12 cellular contexts compared by ENCODE assay signal in genomic region chr11:1881442-1882264, GRCh38. TPM values are rescaled to one million over a fixed set of nuclear protein-coding genes. Genes with fewer than 3 reads are reported as not detected.
A peak's percentile ranks its signal among the peaks of the same experiment; 100 is the strongest.
DNase-seq lines count a peak whose midpoint lies in the region; ATAC-seq, FAIRE-seq and TF ChIP-seq lines count a peak whose summit lies in the region.
"Had no signal": no experiment of that assay in that cellular context is flagged by ENCODE, and none has a peak within 500 bp of the region (broad histone marks: within the 10 kb centered on the region; RNA-seq: fewer than 3 reads in every experiment).

No MANE protein-coding gene starts in this region.

- H3K9ac ChIP-seq in Karpas-422 (ENCODE audit: low read length) = no peak overlapping the region

- no peak for FAIRE-seq in GM12891 (lab: Jason Lieb, UNC)

- no peak overlapping the region for H2AFZ ChIP-seq in Karpas-422 (ENCODE audit: low read length)

- no peak for TF ChIP-seq CTCF in gastrocnemius medialis (IDR thresholded peaks at IDR 0.05 in 4 of 5, conservative IDR thresholded peaks at IDR 0.05 in 1 of 5)

- H3K4me3 ChIP-seq in Karpas-422 (ENCODE audit: low read length) (no peak overlapping the region), gastrocnemius medialis (no peak overlapping the region)
- H3K4me3 ChIP-seq: SJSA1 had no signal

- intact Hi-C loops in Right ventricle myocardium inferior (cut with DNase I) = loop anchor here (2.0 to 5.0 kb wide), 4 partner anchors 36 to 269 kb away; partner anchors contain the start of genes IGF2, TNNI2 and TNNT3
- intact Hi-C loops in gastrocnemius medialis (cut with DNase I; ENCODE audit: low total_unique reads) = loop anchor here (1.0 to 5.0 kb wide), 3 partner anchors 35 to 271 kb away; partner anchors contain the start of gene TNNI2

- H3K36me3 ChIP-seq in Karpas-422 (ENCODE audit: insufficient read depth, low read length) (no peaks in the 10 kb centered on the region), gastrocnemius medialis (no peaks in the 10 kb centered on the region)
- H3K36me3 ChIP-seq: SJSA1 had no signal

- in situ Hi-C loops in gastrocnemius medialis (cut with MboI; ENCODE audit: low sequenced_read_pairs in 4 of 4) = loop anchor here in 1 of 4 donors (25.0 kb wide), 1 partner anchor 281 kb away; the partner anchor contains the start of genes INS and TH

- ATAC-seq in Right ventricle myocardium inferior = peak; percentile 37
- peak; percentile 27 to 30 for ATAC-seq in gastrocnemius medialis
- no peak for ATAC-seq in GM18867 (IDR thresholded peaks at IDR 0.05; ENCODE audit: unreplicated experiment)

- H3K9me3 ChIP-seq in Karpas-422 (ENCODE audit: low read length) = no peaks in the 10 kb centered on the region
- no peaks in the 10 kb centered on the region for H3K9me3 ChIP-seq in gastrocnemius medialis
- H3K9me3 ChIP-seq: SJSA1 had no signal

- no peaks in the 10 kb centered on the region for H3K79me2 ChIP-seq in Karpas-422 (ENCODE audit: low read length)

- DNase-seq in GM12891 (ENCODE audit: insufficient read length, low spot score) (peak; percentile 14), Karpas-422 (peak; percentile 59), Right ventricle myocardium inferior (ENCODE audit: missing footprints) (peak; percentile 89), gastrocnemius medialis (peak in 1 of 2 donors; percentile 45), superior temporal gyrus (ENCODE audit: extremely low spot score) (no peak), NCI-H1436 (lab: John Stamatoyannopoulos, UW) (no peak), NOMO-1 (lab: John Stamatoyannopoulos, UW; ENCODE audit: unreplicated experiment in 2 of 2) (no peak)

- H3K27me3 ChIP-seq in Karpas-422 (ENCODE audit: low read length) (no peaks in the 10 kb centered on the region), gastrocnemius medialis (no peaks in the 10 kb centered on the region)
- H3K27me3 ChIP-seq: SJSA1 had no signal

- peaks cover 19% of the 10 kb centered on the region; the same call in 1 of the 2 replicates for H4K20me1 ChIP-seq in Karpas-422 (ENCODE audit: insufficient read depth, low read depth, low read length)

- H3K4me1 ChIP-seq in Karpas-422 (ENCODE audit: low read length) (peaks cover 15% of the 10 kb centered on the region), gastrocnemius medialis (peaks cover 31 to 35% of the 10 kb centered on the region in 2 donors)

- TF ChIP-seq POLR2A in GM12891 (IDR thresholded peaks at IDR 0.05; ENCODE audit: low read depth, low read length) (peak; percentile 37; the same call in 1 of the 2 replicates), gastrocnemius medialis (IDR thresholded peaks at IDR 0.05) (peak in 1 of 2 donors; percentile 10)

- no peak overlapping the region for H3K4me2 ChIP-seq in Karpas-422 (ENCODE audit: low read depth, low read length, poor library complexity, severe bottlenecking)

- H3K9me2 ChIP-seq in Karpas-422 (replicated peaks; ENCODE audit: insufficient read depth, low read length) = no peaks in the 10 kb centered on the region

- no peak overlapping the region for H3K27ac ChIP-seq in Karpas-422 (ENCODE audit: low read length)
- H3K27ac ChIP-seq in gastrocnemius medialis = peak overlapping the region; percentile 84 to 89 (median 88)
- H3K27ac ChIP-seq: SJSA1 had no signal

TF ChIP-seq in GM12891, 5 proteins besides CTCF, POLR2A, EP300 and RAD21:
- TF ChIP-seq PAX5 (IDR thresholded peaks at IDR 0.05; ENCODE audit: insufficient read depth, low read length, severe bottlenecking) (no peak), SPI1 (IDR thresholded peaks at IDR 0.05; ENCODE audit: low read depth, low read length) (no peak), TAF1 (IDR thresholded peaks at IDR 0.05; ENCODE audit: low read depth, low read length) (no peak), POU2F2 (IDR thresholded peaks at IDR 0.05; ENCODE audit: low read depth, low read length) (no peak), POLR2AphosphoS5 (IDR thresholded peaks at IDR 0.05; ENCODE audit: low read depth, low read length) (no peak; the same call in 1 of the 2 replicates)

RNA-seq across cellular contexts. Expression of gene PRR33, which starts 10.0 kb away (rescaled TPM):
- 5.7 TPM for polyA plus RNA-seq in GM12891 (2012; ENCODE audit: low read depth, missing spikeins)
- total RNA-seq in Karpas-422 (2014; rRNA removed; shearing (Covaris generic); ENCODE audit: low replicate concordance) = not detected in 2 replicates
- 5.0 TPM for total RNA-seq in Right ventricle myocardium inferior
- total RNA-seq in gastrocnemius medialis = 1 to 10 TPM in 2 of 4 donors, under 1 TPM in 2; 0.16 to 2.3 (median 1.0) TPM
- total RNA-seq: endothelial cell of umbilical vein, lung microvascular endothelial cell, SJSA1 had no signal
- polyA plus RNA-seq: endothelial cell of umbilical vein had no signal

RNA-seq across cellular contexts. Expression of gene LSP1, which starts 28.8 kb away (rescaled TPM):
- polyA plus RNA-seq in GM12891 (2012; ENCODE audit: low read depth, missing spikeins) = 602 TPM
- total RNA-seq in Karpas-422 (2014; rRNA removed; shearing (Covaris generic); ENCODE audit: low replicate concordance) = 46.9 and 115 TPM in 2 replicates
- 22.5 TPM for total RNA-seq in Right ventricle myocardium inferior
- 10 to 100 TPM in 1 of 4 donors, 1 to 10 TPM in 3; 3.0 to 13.5 (median 5.5) TPM for total RNA-seq in gastrocnemius medialis
- total RNA-seq: endothelial cell of umbilical vein, lung microvascular endothelial cell had no signal
- polyA plus RNA-seq: endothelial cell of umbilical vein had no signal

RNA-seq across cellular contexts. Expression of gene TNNT3, which starts 37.9 kb away (rescaled TPM):
- polyA plus RNA-seq in GM12891 (2012; ENCODE audit: low read depth, missing spikeins) = 1.5 TPM
- 0.25 TPM in 1 of 2 replicates, not detected in the other for total RNA-seq in Karpas-422 (2014; rRNA removed; shearing (Covaris generic); ENCODE audit: low replicate concordance)
- total RNA-seq in Right ventricle myocardium inferior (36.3 TPM), gastrocnemius medialis (1,000 to 10,000 TPM; 1,260 to 3,441 (median 1,835) TPM)
- total RNA-seq: endothelial cell of umbilical vein, lung microvascular endothelial cell had no signal
- polyA plus RNA-seq: endothelial cell of umbilical vein had no signal

RNA-seq across cellular contexts. Expression of gene TNNI2, which starts 42.9 kb away (rescaled TPM):
- polyA plus RNA-seq in GM12891 (2012; ENCODE audit: low read depth, missing spikeins) = 0.46 TPM
- total RNA-seq in Karpas-422 (2014; rRNA removed; shearing (Covaris generic); ENCODE audit: low replicate concordance) = 0.36 TPM in 1 of 2 replicates, not detected in the other
- total RNA-seq in Right ventricle myocardium inferior = 0.35 TPM
- 1,000 to 10,000 TPM; 1,499 to 3,728 (median 2,254) TPM for total RNA-seq in gastrocnemius medialis
- total RNA-seq: activated T-helper 1 cell treated with anti-CD3 and anti-CD28 coated beads, Interleukin-12 subunit alpha, Interleukin-12 subunit beta, Interleukin-2, Interleukin-4 antibody, amounts not matched to agents 30 ng/mL and 10 ng/mL and 1 ng/mL, durations not matched to agents 14 hours and 24 hours and 36 hours; endothelial cell of umbilical vein; lung microvascular endothelial cell; SJSA1 had no signal
- polyA plus RNA-seq: endothelial cell of umbilical vein had no signal

RNA-seq across cellular contexts. Expression of gene SYT8, which starts 46.9 kb away (rescaled TPM):
- polyA plus RNA-seq in GM12891 (2012; ENCODE audit: low read depth, missing spikeins) = 0.60 TPM
- 0.29 TPM in 1 of 2 replicates, not detected in the other for total RNA-seq in Karpas-422 (2014; rRNA removed; shearing (Covaris generic); ENCODE audit: low replicate concordance)
- total RNA-seq in Right ventricle myocardium inferior (not detected), gastrocnemius medialis (not detected)
- total RNA-seq: activated T-helper 1 cell treated with anti-CD3 and anti-CD28 coated beads, Interleukin-12 subunit alpha, Interleukin-12 subunit beta, Interleukin-2, Interleukin-4 antibody, amounts not matched to agents 30 ng/mL and 10 ng/mL and 1 ng/mL, durations not matched to agents 14 hours and 24 hours and 36 hours; endothelial cell of umbilical vein; lung microvascular endothelial cell; SJSA1 had no signal
- polyA plus RNA-seq: endothelial cell of umbilical vein had no signal

Comparison
In these comparisons a context has a peak if more than half of its experiments do, and no peak if none do; other contexts are left out.
1. DNase-seq: peak in GM12891 (single experiment), Karpas-422 (single experiment) and Right ventricle myocardium inferior (single experiment); none in superior temporal gyrus (single experiment), NCI-H1436 (single experiment) and NOMO-1 (0 of 2).
2. RNA of gene TNNT3, which starts 37.9 kb away (total RNA-seq): 1,260 to 3,441 TPM in gastrocnemius medialis and 36.3 TPM in Right ventricle myocardium inferior (single experiment); 0.25 TPM in Karpas-422; every median in the first group is over 10 times any median in the second.